ENCODE assay signal across 23 cellular contexts in genomic region chr13:34933786-34934185, GRCh38.
"Had no signal": no experiment of that assay in that cellular context is flagged by ENCODE, and none has a peak within 500 bp of the region (broad histone marks: within the 10 kb centered on the region; RNA-seq: fewer than 3 reads in every experiment).

No MANE protein-coding gene starts in this region.

- ATAC-seq: activated CD4-positive, alpha-beta T cell treated with anti-CD3 and anti-CD28 coated beads for 36 hours; activated T-helper 17 cell treated with anti-CD3 and anti-CD28 coated beads, Interleukin-2, amount 50 U/mL, for 72 hours; T-helper 17 cell had no signal

- H3K27me3 Mint-ChIP-seq: activated CD4-positive, alpha-beta memory T cell treated with anti-CD3 and anti-CD28 coated beads, Interleukin-2, amount 10 ng/mL, durations not matched to agents 7 days and 5 days had no signal

- H3K27ac ChIP-seq: adrenal gland, breast epithelium, coronary artery had no signal

- H3K9me3 Mint-ChIP-seq: activated naive CD8-positive, alpha-beta T cell treated with anti-CD3 and anti-CD28 coated beads, Interleukin-2, amount 10 ng/mL, durations not matched to agents 7 days and 5 days had no signal

- H3K36me3 Mint-ChIP-seq: activated naive CD8-positive, alpha-beta T cell treated with anti-CD3 and anti-CD28 coated beads, Interleukin-2, amount 10 ng/mL, durations not matched to agents 7 days and 5 days had no signal

- H3K4me3 Mint-ChIP-seq: activated CD4-positive, alpha-beta memory T cell treated with anti-CD3 and anti-CD28 coated beads, Interleukin-2, amount 10 ng/mL, durations not matched to agents 7 days and 5 days; activated CD4-positive, alpha-beta T cell treated with anti-CD3 and anti-CD28 coated beads for 36 hours; activated naive CD8-positive, alpha-beta T cell treated with anti-CD3 and anti-CD28 coated beads, Interleukin-2, amount 10 ng/mL, durations not matched to agents 7 days and 5 days; activated T-helper 17 cell treated with anti-CD3 and anti-CD28 coated beads, Interleukin-2, amount 50 U/mL, for 72 hours; T-helper 17 cell had no signal

- H3K9me3 ChIP-seq: adrenal gland, breast epithelium, MG63 had no signal

- H3K27ac Mint-ChIP-seq: activated CD4-positive, alpha-beta memory T cell treated with anti-CD3 and anti-CD28 coated beads, Interleukin-2, amount 10 ng/mL, durations not matched to agents 7 days and 5 days; activated CD4-positive, alpha-beta T cell treated with anti-CD3 and anti-CD28 coated beads for 36 hours; activated naive CD8-positive, alpha-beta T cell treated with anti-CD3 and anti-CD28 coated beads, Interleukin-2, amount 10 ng/mL, durations not matched to agents 7 days and 5 days; activated T-helper 17 cell treated with anti-CD3 and anti-CD28 coated beads, Interleukin-2, amount 50 U/mL, for 72 hours; T-helper 17 cell had no signal

- H3K27me3 ChIP-seq: adrenal gland, breast epithelium had no signal

- H3K4me1 ChIP-seq: adrenal gland, breast epithelium had no signal

- H3K4me3 ChIP-seq: adrenal gland, breast epithelium, coronary artery, MG63 had no signal

- DNase-seq: activated CD4-positive, alpha-beta memory T cell treated with anti-CD3 and anti-CD28 coated beads, Interleukin-2, amount 10 ng/mL, durations not matched to agents 7 days and 5 days; activated CD4-positive, alpha-beta T cell treated with anti-CD3 and anti-CD28 coated beads for 36 hours; activated CD4-positive, alpha-beta T cell treated with anti-CD3 and anti-CD28 coated beads, Interleukin-2, amount 50 U/mL, for 1 hour; activated naive CD4-positive, alpha-beta T cell treated with anti-CD3 and anti-CD28 coated beads, Interleukin-2, amount 50 U/mL, for 16 hours; activated naive CD8-positive, alpha-beta T cell treated with anti-CD3 and anti-CD28 coated beads, Interleukin-2, amount 10 ng/mL, durations not matched to agents 7 days and 5 days; activated T-cell treated with anti-CD3 and anti-CD28 coated beads for 4 hours; activated T-cell treated with anti-CD3 and anti-CD28 coated beads, Interleukin-2, amount 50 U/mL, for 48 hours; adrenal gland; anterior cingulate cortex; central memory CD4-positive, alpha-beta T cell; MG63; MV-4-11; NCI-H1092 treated with DMSO at 0.1 percent for 48 hours; NCI-H1436 treated with DMSO at 0.1 percent for 48 hours; NCI-H446; NCI-H524; NCI-H82; SHP77 treated with DMSO at 0.1 percent for 48 hours; T-helper 17 cell; T-helper 9 cell had no signal

- H3K4me1 Mint-ChIP-seq: activated CD4-positive, alpha-beta memory T cell treated with anti-CD3 and anti-CD28 coated beads, Interleukin-2, amount 10 ng/mL, durations not matched to agents 7 days and 5 days; activated CD4-positive, alpha-beta T cell treated with anti-CD3 and anti-CD28 coated beads for 36 hours; activated naive CD8-positive, alpha-beta T cell treated with anti-CD3 and anti-CD28 coated beads, Interleukin-2, amount 10 ng/mL, durations not matched to agents 7 days and 5 days; activated T-helper 17 cell treated with anti-CD3 and anti-CD28 coated beads, Interleukin-2, amount 50 U/mL, for 72 hours; T-helper 17 cell had no signal

- H3K36me3 ChIP-seq: adrenal gland, breast epithelium, MG63 had no signal
